35 cellular contexts compared by ENCODE assay signal in genomic region chr22:45915151-45915550, GRCh38.
"Had no signal": no experiment of that assay in that cellular context is flagged by ENCODE, and none has a peak within 500 bp of the region (broad histone marks: within the 10 kb centered on the region; RNA-seq: fewer than 3 reads in every experiment).

No MANE protein-coding gene starts in this region.

- H3K27me3 ChIP-seq: ascending aorta, cardiac muscle cell had no signal

- H3K36me3 ChIP-seq: ascending aorta, cardiac muscle cell had no signal

- H3K27me3 Mint-ChIP-seq: activated CD4-positive, alpha-beta memory T cell treated with anti-CD3 and anti-CD28 coated beads, Interleukin-2, amount 10 ng/mL, durations not matched to agents 7 days and 5 days; activated CD4-positive, alpha-beta T cell treated with anti-CD3 and anti-CD28 coated beads, Interleukin-2, amount 10 ng/mL, durations not matched to agents 24 days and 14 days; activated CD8-positive, alpha-beta memory T cell treated with anti-CD3 and anti-CD28 coated beads, Interleukin-2, amount 10 ng/mL, durations not matched to agents 7 days and 5 days; activated naive CD4-positive, alpha-beta T cell treated with anti-CD3 and anti-CD28 coated beads, Interleukin-2, amount 50 U/mL, for 24 hours; activated T-cell treated with anti-CD3 and anti-CD28 coated beads, Interleukin-2, amount 50 U/mL, for 24 hours had no signal

- DNase-seq: activated B cell treated with CpG ODN at 0.5 μM for 24 hours; activated CD4-positive, alpha-beta memory T cell treated with anti-CD3 and anti-CD28 coated beads, Interleukin-2, amount 10 ng/mL, durations not matched to agents 7 days and 5 days; activated CD4-positive, alpha-beta T cell treated with anti-CD3 and anti-CD28 coated beads for 4 hours; activated CD4-positive, alpha-beta T cell treated with anti-CD3 and anti-CD28 coated beads, Interleukin-2, amount 10 ng/mL, durations not matched to agents 24 days and 14 days; activated CD4-positive, alpha-beta T cell treated with anti-CD3 and anti-CD28 coated beads, Interleukin-2, amount 50 U/mL, for 1 hour; activated CD4-positive, alpha-beta T cell treated with anti-CD3 and anti-CD28 coated beads, Interleukin-2, amount 50 U/mL, for 4 hours; activated CD4-positive, CD25-positive, alpha-beta regulatory T cell treated with anti-CD3 and anti-CD28 coated beads, Interleukin-2, amount 50 U/mL, for 72 hours; activated CD8-positive, alpha-beta memory T cell treated with anti-CD3 and anti-CD28 coated beads for 24 hours; activated CD8-positive, alpha-beta memory T cell treated with anti-CD3 and anti-CD28 coated beads, Interleukin-2, amount 10 ng/mL, durations not matched to agents 7 days and 5 days; activated CD8-positive, alpha-beta memory T cell treated with anti-CD3 and anti-CD28 coated beads, Interleukin-2, amount 50 U/mL, for 48 hours; activated CD8-positive, alpha-beta T cell treated with anti-CD3 and anti-CD28 coated beads, Interleukin-2, amount 10 ng/mL, durations not matched to agents 7 days and 5 days; activated effector memory CD4-positive, alpha-beta T cell treated with Interleukin-2 at 50 U/mL for 16 hours; activated gamma-delta T cell; activated naive CD4-positive, alpha-beta T cell treated with anti-CD3 and anti-CD28 coated beads, Interleukin-2, amount 10 ng/mL, durations not matched to agents 7 days and 5 days; activated naive CD4-positive, alpha-beta T cell treated with Interleukin-2 at 50 U/mL for 16 hours; activated naive CD8-positive, alpha-beta T cell treated with anti-CD3 and anti-CD28 coated beads, Interleukin-2, amount 10 ng/mL, durations not matched to agents 7 days and 5 days; activated naive CD8-positive, alpha-beta T cell treated with anti-CD3 and anti-CD28 coated beads, Interleukin-2, amount 50 U/mL, for 24 hours; activated T-cell treated with anti-CD3 and anti-CD28 coated beads, Interleukin-2, amount 50 U/mL, for 24 hours; activated T-cell treated with anti-CD3 and anti-CD28 coated beads, Interleukin-2, amount 50 U/mL, for 48 hours; amygdala; anterior cingulate cortex; caudate nucleus; cerebellar nuclear complex; T-helper 2 cell; T-helper 9 cell had no signal

- H3K36me3 Mint-ChIP-seq: activated CD8-positive, alpha-beta memory T cell treated with anti-CD3 and anti-CD28 coated beads, Interleukin-2, amount 10 ng/mL, durations not matched to agents 7 days and 5 days; activated naive CD4-positive, alpha-beta T cell treated with anti-CD3 and anti-CD28 coated beads, Interleukin-2, amount 10 ng/mL, durations not matched to agents 7 days and 5 days; activated naive CD4-positive, alpha-beta T cell treated with anti-CD3 and anti-CD28 coated beads, Interleukin-2, amount 50 U/mL, for 24 hours; activated naive CD8-positive, alpha-beta T cell treated with anti-CD3 and anti-CD28 coated beads, Interleukin-2, amount 10 ng/mL, durations not matched to agents 7 days and 5 days; brain had no signal

- H3K4me3 ChIP-seq: ascending aorta, cardiac muscle cell had no signal

- H3K4me1 ChIP-seq: ascending aorta had no signal

- H3K9me3 Mint-ChIP-seq: activated CD4-positive, alpha-beta T cell treated with anti-CD3 and anti-CD28 coated beads, Interleukin-2, amount 10 ng/mL, durations not matched to agents 24 days and 14 days; activated naive CD4-positive, alpha-beta T cell treated with anti-CD3 and anti-CD28 coated beads, Interleukin-2, amount 50 U/mL, for 24 hours; activated T-cell treated with anti-CD3 and anti-CD28 coated beads, Interleukin-2, amount 50 U/mL, for 24 hours; activated T-helper 2 cell treated with anti-CD3 and anti-CD28 coated beads, Interferon-gamma antibody, Interleukin-2, Interleukin-4, amounts not matched to agents 10 μg/mL and 5 μg/mL and 100 μg/mL, durations not matched to agents 14 hours and 24 hours and 36 hours had no signal

- H3K4me1 Mint-ChIP-seq: activated B cell treated with CpG ODN at 0.5 μM for 24 hours; activated CD4-positive, alpha-beta memory T cell treated with anti-CD3 and anti-CD28 coated beads, Interleukin-2, amount 10 ng/mL, durations not matched to agents 7 days and 5 days; activated CD4-positive, alpha-beta T cell treated with anti-CD3 and anti-CD28 coated beads, Interleukin-2, amount 10 ng/mL, durations not matched to agents 24 days and 14 days; activated CD8-positive, alpha-beta memory T cell treated with anti-CD3 and anti-CD28 coated beads, Interleukin-2, amount 10 ng/mL, durations not matched to agents 7 days and 5 days; activated naive CD4-positive, alpha-beta T cell treated with anti-CD3 and anti-CD28 coated beads, Interleukin-2, amount 10 ng/mL, durations not matched to agents 7 days and 5 days; activated naive CD4-positive, alpha-beta T cell treated with anti-CD3 and anti-CD28 coated beads, Interleukin-2, amount 50 U/mL, for 24 hours; activated naive CD8-positive, alpha-beta T cell treated with anti-CD3 and anti-CD28 coated beads, Interleukin-2, amount 10 ng/mL, durations not matched to agents 7 days and 5 days; activated naive CD8-positive, alpha-beta T cell treated with anti-CD3 and anti-CD28 coated beads, Interleukin-2, amount 50 U/mL, for 24 hours; central memory CD8-positive, alpha-beta T cell had no signal

- H3K9me3 ChIP-seq: ascending aorta had no signal

- H3K4me3 Mint-ChIP-seq: activated B cell treated with CpG ODN at 0.5 μM for 24 hours; activated CD4-positive, alpha-beta memory T cell treated with anti-CD3 and anti-CD28 coated beads, Interleukin-2, amount 10 ng/mL, durations not matched to agents 7 days and 5 days; activated CD4-positive, alpha-beta T cell treated with anti-CD3 and anti-CD28 coated beads, Interleukin-2, amount 10 ng/mL, durations not matched to agents 24 days and 14 days; activated CD8-positive, alpha-beta memory T cell treated with anti-CD3 and anti-CD28 coated beads, Interleukin-2, amount 10 ng/mL, durations not matched to agents 7 days and 5 days; activated CD8-positive, alpha-beta T cell treated with anti-CD3 and anti-CD28 coated beads, Interleukin-2, amount 10 ng/mL, durations not matched to agents 7 days and 5 days; activated naive CD4-positive, alpha-beta T cell treated with anti-CD3 and anti-CD28 coated beads, Interleukin-2, amount 10 ng/mL, durations not matched to agents 7 days and 5 days; activated naive CD4-positive, alpha-beta T cell treated with anti-CD3 and anti-CD28 coated beads, Interleukin-2, amount 50 U/mL, for 24 hours; activated naive CD8-positive, alpha-beta T cell; activated naive CD8-positive, alpha-beta T cell treated with anti-CD3 and anti-CD28 coated beads, Interleukin-2, amount 10 ng/mL, durations not matched to agents 7 days and 5 days; activated naive CD8-positive, alpha-beta T cell treated with anti-CD3 and anti-CD28 coated beads, Interleukin-2, amount 50 U/mL, for 24 hours; activated T-cell treated with anti-CD3 and anti-CD28 coated beads, Interleukin-2, amount 50 U/mL, for 24 hours; brain; central memory CD8-positive, alpha-beta T cell; T-helper 1 cell treated with Interleukin-12 subunit alpha and Interleukin-12 subunit beta and Interleukin-4 antibody, amounts not matched to agents 30 μg/mL and 1 μg/mL, for 36 hours; T-helper 2 cell treated with Interferon-gamma antibody and Interleukin-4, amounts not matched to agents 5 μg/mL and 100 μg/mL, for 36 hours had no signal

- H3K27ac ChIP-seq: ascending aorta, cardiac muscle cell, VCaP had no signal

- ATAC-seq: activated CD8-positive, alpha-beta memory T cell treated with anti-CD3 and anti-CD28 coated beads, Interleukin-2, amount 10 ng/mL, durations not matched to agents 7 days and 5 days; activated CD8-positive, alpha-beta T cell treated with anti-CD3 and anti-CD28 coated beads, Interleukin-2, amount 10 ng/mL, durations not matched to agents 7 days and 5 days; activated naive CD8-positive, alpha-beta T cell treated with anti-CD3 and anti-CD28 coated beads, Interleukin-2, amount 50 U/mL, for 24 hours had no signal

- H3K27ac Mint-ChIP-seq: activated B cell treated with CpG ODN at 0.5 μM for 24 hours; activated CD4-positive, alpha-beta memory T cell treated with anti-CD3 and anti-CD28 coated beads, Interleukin-2, amount 10 ng/mL, durations not matched to agents 7 days and 5 days; activated CD4-positive, alpha-beta T cell treated with anti-CD3 and anti-CD28 coated beads, Interleukin-2, amount 10 ng/mL, durations not matched to agents 24 days and 14 days; activated CD8-positive, alpha-beta memory T cell treated with anti-CD3 and anti-CD28 coated beads, Interleukin-2, amount 10 ng/mL, durations not matched to agents 7 days and 5 days; activated CD8-positive, alpha-beta T cell treated with anti-CD3 and anti-CD28 coated beads, Interleukin-2, amount 10 ng/mL, durations not matched to agents 7 days and 5 days; activated naive CD4-positive, alpha-beta T cell treated with anti-CD3 and anti-CD28 coated beads, Interleukin-2, amount 10 ng/mL, durations not matched to agents 7 days and 5 days; activated naive CD4-positive, alpha-beta T cell treated with anti-CD3 and anti-CD28 coated beads, Interleukin-2, amount 50 U/mL, for 24 hours; activated naive CD8-positive, alpha-beta T cell; activated naive CD8-positive, alpha-beta T cell treated with anti-CD3 and anti-CD28 coated beads, Interleukin-2, amount 10 ng/mL, durations not matched to agents 7 days and 5 days; activated naive CD8-positive, alpha-beta T cell treated with anti-CD3 and anti-CD28 coated beads, Interleukin-2, amount 50 U/mL, for 24 hours; activated T-cell treated with anti-CD3 and anti-CD28 coated beads, Interleukin-2, amount 50 U/mL, for 24 hours; activated T-helper 2 cell treated with anti-CD3 and anti-CD28 coated beads, Interferon-gamma antibody, Interleukin-2, Interleukin-4, amounts not matched to agents 10 μg/mL and 5 μg/mL and 100 μg/mL, durations not matched to agents 14 hours and 24 hours and 36 hours; T-helper 1 cell treated with Interleukin-12 subunit alpha and Interleukin-12 subunit beta and Interleukin-4 antibody, amounts not matched to agents 30 μg/mL and 1 μg/mL, for 36 hours; T-helper 2 cell treated with Interferon-gamma antibody and Interleukin-4, amounts not matched to agents 5 μg/mL and 100 μg/mL, for 36 hours had no signal
